ENCODE assay signal across 10 cellular contexts in genomic region chr15:59713177-59713576, GRCh38.
"Had no signal": no experiment of that assay in that cellular context is flagged by ENCODE, and none has a peak within 500 bp of the region (broad histone marks: within the 10 kb centered on the region; RNA-seq: fewer than 3 reads in every experiment).

No MANE protein-coding gene starts in this region.

- H3K4me3 Mint-ChIP-seq: GM23338, H9, HFFc6 had no signal

- ATAC-seq: GM23338 had no signal

- H3K4me2 ChIP-seq: GM23338, KMS-11 had no signal

- H2AFZ ChIP-seq: GM23338 had no signal

- H3K9me3 Mint-ChIP-seq: GM23338, H9, HFFc6 had no signal

- H3K4me3 ChIP-seq: GM23338 had no signal

- H3K4me1 Mint-ChIP-seq: GM23338, H9 had no signal

- H3K27ac Mint-ChIP-seq: GM23338, H9, HFFc6 had no signal

- H3K9ac ChIP-seq: KMS-11 had no signal

- FAIRE-seq: H1, H54 had no signal

- H3K27ac ChIP-seq: HL-60, KMS-11 had no signal

- DNase-seq: H9, HCEC 1CT, HFFc6, IMR-90, KBM-7 had no signal
